Comparison of ENCODE assay signal across 1 cellular context in the genomic region with DNA sequence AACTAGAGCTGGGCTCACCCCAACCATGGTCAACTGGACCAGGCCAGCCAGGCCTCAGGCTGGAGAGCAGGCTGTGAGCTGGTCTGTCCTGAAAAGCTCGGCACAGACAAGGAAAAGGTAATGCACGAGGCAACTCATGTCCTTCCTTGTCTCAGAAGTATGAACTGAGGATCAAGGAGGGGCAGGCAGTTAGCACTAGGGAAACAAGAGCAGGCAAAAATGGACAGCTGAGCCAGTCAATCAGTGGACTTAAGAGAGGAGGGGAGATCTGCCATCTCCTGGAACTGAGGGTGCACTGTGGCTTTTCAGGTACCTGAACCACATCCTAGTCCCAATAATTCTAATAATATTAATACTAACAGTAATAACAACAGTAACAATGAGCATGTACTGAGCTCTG.
TF ChIP-seq lines count a peak whose summit lies in the region.

No MANE protein-coding gene starts in this region.

TF ChIP-seq in GM12878, 131 proteins besides CTCF, POLR2A, EP300 and RAD21:
- TF ChIP-seq KLF5 (IDR thresholded peaks at IDR 0.05; ENCODE audit: partially characterized antibody) (no peak), ZNF622 (IDR thresholded peaks at IDR 0.05) (no peak), NRF1 (conservative IDR thresholded peaks at IDR 0.05; ENCODE audit: low read depth, low read length) (no peak), IKZF2 (IDR thresholded peaks at IDR 0.05) (no peak), CREB1 (IDR thresholded peaks at IDR 0.05; ENCODE audit: low read depth) (no peak), ZNF24 (IDR thresholded peaks at IDR 0.05) (no peak), MTA3 (IDR thresholded peaks at IDR 0.05; ENCODE audit: borderline replicate concordance, low read length) (no peak), SREBF1 (IDR thresholded peaks at IDR 0.05; ENCODE audit: low read length) (no peak)
- TF ChIP-seq, protein P1, sequence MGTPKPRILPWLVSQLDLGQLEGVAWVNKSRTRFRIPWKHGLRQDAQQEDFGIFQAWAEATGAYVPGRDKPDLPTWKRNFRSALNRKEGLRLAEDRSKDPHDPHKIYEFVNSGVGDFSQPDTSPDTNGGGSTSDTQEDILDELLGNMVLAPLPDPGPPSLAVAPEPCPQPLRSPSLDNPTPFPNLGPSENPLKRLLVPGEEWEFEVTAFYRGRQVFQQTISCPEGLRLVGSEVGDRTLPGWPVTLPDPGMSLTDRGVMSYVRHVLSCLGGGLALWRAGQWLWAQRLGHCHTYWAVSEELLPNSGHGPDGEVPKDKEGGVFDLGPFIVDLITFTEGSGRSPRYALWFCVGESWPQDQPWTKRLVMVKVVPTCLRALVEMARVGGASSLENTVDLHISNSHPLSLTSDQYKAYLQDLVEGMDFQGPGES (IDR thresholded peaks at IDR 0.05), result no peak
- TF ChIP-seq, protein P2, sequence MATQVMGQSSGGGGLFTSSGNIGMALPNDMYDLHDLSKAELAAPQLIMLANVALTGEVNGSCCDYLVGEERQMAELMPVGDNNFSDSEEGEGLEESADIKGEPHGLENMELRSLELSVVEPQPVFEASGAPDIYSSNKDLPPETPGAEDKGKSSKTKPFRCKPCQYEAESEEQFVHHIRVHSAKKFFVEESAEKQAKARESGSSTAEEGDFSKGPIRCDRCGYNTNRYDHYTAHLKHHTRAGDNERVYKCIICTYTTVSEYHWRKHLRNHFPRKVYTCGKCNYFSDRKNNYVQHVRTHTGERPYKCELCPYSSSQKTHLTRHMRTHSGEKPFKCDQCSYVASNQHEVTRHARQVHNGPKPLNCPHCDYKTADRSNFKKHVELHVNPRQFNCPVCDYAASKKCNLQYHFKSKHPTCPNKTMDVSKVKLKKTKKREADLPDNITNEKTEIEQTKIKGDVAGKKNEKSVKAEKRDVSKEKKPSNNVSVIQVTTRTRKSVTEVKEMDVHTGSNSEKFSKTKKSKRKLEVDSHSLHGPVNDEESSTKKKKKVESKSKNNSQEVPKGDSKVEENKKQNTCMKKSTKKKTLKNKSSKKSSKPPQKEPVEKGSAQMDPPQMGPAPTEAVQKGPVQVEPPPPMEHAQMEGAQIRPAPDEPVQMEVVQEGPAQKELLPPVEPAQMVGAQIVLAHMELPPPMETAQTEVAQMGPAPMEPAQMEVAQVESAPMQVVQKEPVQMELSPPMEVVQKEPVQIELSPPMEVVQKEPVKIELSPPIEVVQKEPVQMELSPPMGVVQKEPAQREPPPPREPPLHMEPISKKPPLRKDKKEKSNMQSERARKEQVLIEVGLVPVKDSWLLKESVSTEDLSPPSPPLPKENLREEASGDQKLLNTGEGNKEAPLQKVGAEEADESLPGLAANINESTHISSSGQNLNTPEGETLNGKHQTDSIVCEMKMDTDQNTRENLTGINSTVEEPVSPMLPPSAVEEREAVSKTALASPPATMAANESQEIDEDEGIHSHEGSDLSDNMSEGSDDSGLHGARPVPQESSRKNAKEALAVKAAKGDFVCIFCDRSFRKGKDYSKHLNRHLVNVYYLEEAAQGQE (IDR thresholded peaks at IDR 0.05; ENCODE audit: low read depth, low read length), result no peak
- TF ChIP-seq, protein P3, sequence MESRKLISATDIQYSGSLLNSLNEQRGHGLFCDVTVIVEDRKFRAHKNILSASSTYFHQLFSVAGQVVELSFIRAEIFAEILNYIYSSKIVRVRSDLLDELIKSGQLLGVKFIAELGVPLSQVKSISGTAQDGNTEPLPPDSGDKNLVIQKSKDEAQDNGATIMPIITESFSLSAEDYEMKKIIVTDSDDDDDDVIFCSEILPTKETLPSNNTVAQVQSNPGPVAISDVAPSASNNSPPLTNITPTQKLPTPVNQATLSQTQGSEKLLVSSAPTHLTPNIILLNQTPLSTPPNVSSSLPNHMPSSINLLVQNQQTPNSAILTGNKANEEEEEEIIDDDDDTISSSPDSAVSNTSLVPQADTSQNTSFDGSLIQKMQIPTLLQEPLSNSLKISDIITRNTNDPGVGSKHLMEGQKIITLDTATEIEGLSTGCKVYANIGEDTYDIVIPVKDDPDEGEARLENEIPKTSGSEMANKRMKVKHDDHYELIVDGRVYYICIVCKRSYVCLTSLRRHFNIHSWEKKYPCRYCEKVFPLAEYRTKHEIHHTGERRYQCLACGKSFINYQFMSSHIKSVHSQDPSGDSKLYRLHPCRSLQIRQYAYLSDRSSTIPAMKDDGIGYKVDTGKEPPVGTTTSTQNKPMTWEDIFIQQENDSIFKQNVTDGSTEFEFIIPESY (IDR thresholded peaks at IDR 0.05), result no peak
